ENCODE assay signal across 16 cellular contexts in the genomic region with DNA sequence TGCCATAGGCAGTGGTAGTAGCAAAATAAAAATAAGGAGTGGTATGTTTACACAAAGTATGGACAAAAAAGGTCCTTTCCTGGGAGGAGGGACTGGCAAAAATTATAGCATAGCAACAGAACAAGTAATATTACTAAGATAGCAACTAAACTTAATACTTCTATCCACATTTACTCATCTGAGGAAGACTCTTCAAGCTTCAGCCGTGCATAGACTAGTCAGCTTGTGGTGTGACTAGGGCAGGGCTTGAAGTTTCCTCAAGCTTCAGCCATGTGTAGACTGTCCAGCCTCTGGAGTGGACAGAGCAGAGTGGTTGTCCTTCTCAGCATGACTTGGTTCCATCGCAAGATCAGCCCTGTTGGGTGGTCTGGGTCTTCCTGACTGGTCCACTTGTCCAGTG.
"Had no signal": no experiment of that assay in that cellular context is flagged by ENCODE, and none has a peak within 500 bp of the region (broad histone marks: within the 10 kb centered on the region; RNA-seq: fewer than 3 reads in every experiment).

No MANE protein-coding gene starts in this region.

- H3K4me1 ChIP-seq: body of pancreas, left ventricle myocardium inferior, right atrium auricular region, testis had no signal

- H3K4me3 ChIP-seq: body of pancreas, left ventricle myocardium inferior, right atrium auricular region, testis had no signal

- H3K4me1 Mint-ChIP-seq: immature natural killer cell had no signal

- H3K36me3 Mint-ChIP-seq: immature natural killer cell, type B pancreatic cell had no signal

- ATAC-seq: body of pancreas; effector memory CD8-positive, alpha-beta T cell had no signal

- H3K27me3 ChIP-seq: body of pancreas, right atrium auricular region, testis had no signal

- H3K9me3 ChIP-seq: body of pancreas, left ventricle myocardium inferior, right atrium auricular region, testis had no signal

- H3K27ac Mint-ChIP-seq: activated naive CD8-positive, alpha-beta T cell treated with anti-CD3 and anti-CD28 coated beads, Interleukin-2, amount 10 ng/mL, durations not matched to agents 7 days and 5 days; progenitor cell of endocrine pancreas; type B pancreatic cell had no signal

- H3K27ac ChIP-seq: body of pancreas, left ventricle myocardium inferior, right atrium auricular region, testis had no signal

- H3K27me3 Mint-ChIP-seq: activated naive CD8-positive, alpha-beta T cell treated with anti-CD3 and anti-CD28 coated beads, Interleukin-2, amount 10 ng/mL, durations not matched to agents 7 days and 5 days; effector memory CD8-positive, alpha-beta T cell; progenitor cell of endocrine pancreas; type B pancreatic cell had no signal

- DNase-seq: activated CD8-positive, alpha-beta memory T cell treated with anti-CD3 and anti-CD28 coated beads for 24 hours; activated CD8-positive, alpha-beta memory T cell treated with anti-CD3 and anti-CD28 coated beads, Interleukin-2, amount 50 U/mL, for 48 hours; activated naive CD8-positive, alpha-beta T cell treated with anti-CD3 and anti-CD28 coated beads, Interleukin-2, amount 10 ng/mL, durations not matched to agents 7 days and 5 days; body of pancreas; effector memory CD8-positive, alpha-beta T cell; immature natural killer cell; kidney glomerular epithelial cell; left ventricle myocardium inferior; mammary epithelial cell; occipital lobe; stimulated activated CD4-positive, alpha-beta T cell treated with anti-CD3 and anti-CD28 coated beads, Interleukin-2, amount 100 ng/mL, for 24 hours; T1000; testis had no signal

- H3K9me3 Mint-ChIP-seq: immature natural killer cell, type B pancreatic cell had no signal

- H3K4me3 Mint-ChIP-seq: activated naive CD8-positive, alpha-beta T cell treated with anti-CD3 and anti-CD28 coated beads, Interleukin-2, amount 10 ng/mL, durations not matched to agents 7 days and 5 days; effector memory CD8-positive, alpha-beta T cell; immature natural killer cell; type B pancreatic cell had no signal

- H3K36me3 ChIP-seq: left ventricle myocardium inferior, right atrium auricular region had no signal
